8 cellular contexts compared by ENCODE assay signal in the genomic region with DNA sequence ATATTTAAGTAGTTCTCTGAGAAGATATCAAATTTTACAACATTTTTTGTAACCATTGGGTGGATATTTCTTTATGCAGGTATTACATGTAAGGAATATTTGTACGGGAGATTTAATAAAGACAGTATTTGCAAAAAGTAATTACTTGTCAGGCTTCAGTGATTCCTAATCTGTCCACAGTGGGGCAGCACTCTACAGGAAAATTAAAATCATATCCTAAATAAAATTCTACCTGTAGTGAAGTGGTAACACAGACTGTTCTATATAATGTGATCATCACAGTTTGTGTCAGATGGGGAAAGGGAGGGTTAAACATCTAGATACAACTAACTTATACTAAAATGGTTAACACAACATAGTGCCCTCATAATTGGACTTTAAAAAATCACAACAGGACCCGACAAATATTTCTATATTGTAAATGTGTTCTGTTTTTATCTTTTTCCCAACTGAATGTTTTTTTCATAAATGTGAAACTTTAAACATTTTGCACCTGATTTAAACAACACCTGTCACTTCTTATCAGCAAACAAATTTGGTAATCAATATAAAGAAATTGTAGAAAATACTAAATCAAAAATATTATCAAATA.
A peak's percentile ranks its signal among the peaks of the same experiment; 100 is the strongest.
DNase-seq lines count a peak whose midpoint lies in the region; ATAC-seq and TF ChIP-seq lines count a peak whose summit lies in the region.

No MANE protein-coding gene starts in this region.

- H3K27me3 ChIP-seq in heart right ventricle (no peaks in the 10 kb centered on the region), ascending aorta (no peaks in the 10 kb centered on the region)

- H3K4me1 ChIP-seq in heart right ventricle (no peaks in the 10 kb centered on the region), ascending aorta (no peaks in the 10 kb centered on the region)

- DNase-seq in heart right ventricle (no peak), Right ventricle myocardium superior (no peak), NCI-H82 treated with DMSO at 0.1 percent for 48 hours (lab: John Stamatoyannopoulos, UW; ENCODE audit: unreplicated experiment) (peak; percentile 19), ascending aorta (ENCODE audit: low spot score in 2 of 2) (no peak), iris pigment epithelial cell (ENCODE audit: low read depth) (peak; percentile 39)
- peak; percentile 11 for DNase-seq in stimulated activated CD8-positive, alpha-beta memory T cell treated with anti-CD3 and anti-CD28 coated beads, Interleukin-7, amount 100 ng/mL, for 24 hours (ENCODE audit: low read depth)

- H3K9me3 ChIP-seq in heart right ventricle (no peaks in the 10 kb centered on the region), ascending aorta (no peaks in the 10 kb centered on the region)

- no peak for ATAC-seq in heart right ventricle
- no peak for ATAC-seq in Right ventricle myocardium superior (ENCODE audit: poor library complexity)
- peak; percentile 55 for ATAC-seq in HG03280 (IDR thresholded peaks at IDR 0.05; ENCODE audit: unreplicated experiment)
- no peak for ATAC-seq in GM19035 (IDR thresholded peaks at IDR 0.05; ENCODE audit: unreplicated experiment)

- WGBS in heart right ventricle, 2 donors, result 48 to 51% methylated on average over 2 of the region's 2 CpGs

- TF ChIP-seq CTCF in heart right ventricle (IDR thresholded peaks at IDR 0.05) (peak; percentile 48 to 79 (median 70)), ascending aorta (IDR thresholded peaks at IDR 0.05) (peak; percentile 18 to 62 (median 50))

- H3K4me3 ChIP-seq in heart right ventricle (no peak overlapping the region), ascending aorta (no peak overlapping the region)

- intact Hi-C loops in heart right ventricle (cut with DNase I), result loop anchor here in 4 of 10 donors (5.0 to 10.0 kb wide), 3 partner anchors 303 to 436 kb away; no protein-coding TSS in a partner anchor
- intact Hi-C loops in Right ventricle myocardium superior (cut with DNase I), result no loop called here
- intact Hi-C loops in ascending aorta (cut with DNase I), result no loop called here

- H3K36me3 ChIP-seq in heart right ventricle, result no peaks in the 10 kb centered on the region
- H3K36me3 ChIP-seq in ascending aorta, result no peaks in the 10 kb centered on the region

- H3K27ac ChIP-seq in heart right ventricle, result no peak overlapping the region
- H3K27ac ChIP-seq in ascending aorta, result no peak overlapping the region

Comparison
In these comparisons a context has a peak if more than half of its experiments do, and no peak if none do; other contexts are left out.
1. DNase-seq: peak in NCI-H82 treated with DMSO at 0.1 percent for 48 hours (single experiment), iris pigment epithelial cell (single experiment) and stimulated activated CD8-positive, alpha-beta memory T cell treated with anti-CD3 and anti-CD28 coated beads, Interleukin-7, amount 100 ng/mL, for 24 hours (single experiment); none in heart right ventricle (0 of 2), Right ventricle myocardium superior (single experiment) and ascending aorta (0 of 2).